8 cellular contexts compared by ENCODE assay signal in genomic region chr13:43804461-43805070, GRCh38. TPM values are rescaled to one million over a fixed set of nuclear protein-coding genes. Genes with fewer than 3 reads are reported as not detected.
DNase-seq lines count a peak whose midpoint lies in the region; ATAC-seq, FAIRE-seq and TF ChIP-seq lines count a peak whose summit lies in the region.

No MANE protein-coding gene starts in this region.

- FAIRE-seq in H1 (lab: Jason Lieb, UNC): no peak

- H3K4ac ChIP-seq in H1 (replicated peaks; ENCODE audit: insufficient read length, low read depth, low read length): no peak overlapping the region

- CTCF ChIA-PET in H1 (lab: Charles Lee; ENCODE audit: partially characterized antibody): interaction anchor here (0.6 to 3.1 kb wide), 19 partner anchors 8 to 928 kb away, joined by 3 to 28 read pairs (median 3); partner anchors contain the start of gene ENOX1

- no peak overlapping the region for H2BK120ac ChIP-seq in H1 (replicated peaks; ENCODE audit: low read depth, low read length)

- no peaks in the 10 kb centered on the region for H4K20me1 ChIP-seq in H1 (replicated peaks in 1 of 2; ENCODE audit: control insufficient read depth in 1 of 2, insufficient read depth in 2 of 2, low read length in 2 of 2)

- TF ChIP-seq CTCF in H1 (IDR thresholded peaks at IDR 0.05; ENCODE audit: control extremely low read depth in 1 of 3, insufficient read depth in 1 of 3, low read depth in 1 of 3, low read length in 3 of 3): peak in 2 of 3 experiments; percentile 12 to 36; a peak in 2 of 4 replicates

- H3K9ac ChIP-seq in H1 (replicated peaks in 1 of 4; ENCODE audit: extremely low read depth in 1 of 4, low read depth in 3 of 4, low read length in 3 of 4): no peak overlapping the region

- H3K18ac ChIP-seq in H1 (ENCODE audit: extremely low read depth, low read length): no peak overlapping the region

- no peak for TF ChIP-seq POLR2A in H1 (IDR thresholded peaks at IDR 0.05; ENCODE audit: control extremely low read depth in 1 of 2, low read depth in 2 of 2, low read length in 2 of 2)

- TF ChIP-seq RAD21 in H1 (IDR thresholded peaks at IDR 0.05 in 1 of 2, conservative IDR thresholded peaks at IDR 0.05 in 1 of 2; ENCODE audit: low read depth in 2 of 2, low read length in 2 of 2): peak; percentile 51 to 62

- H3K27ac ChIP-seq in H1 (ENCODE audit: low read depth, low read length): no peak overlapping the region

- H4K5ac ChIP-seq in H1 (ENCODE audit: insufficient read length, low read depth, low read length): no peak overlapping the region

- no peaks in the 10 kb centered on the region for H3K79me1 ChIP-seq in H1 (ENCODE audit: low read depth, low read length)

- TF ChIP-seq EP300 in H1 (IDR thresholded peaks at IDR 0.05; ENCODE audit: borderline replicate concordance in 1 of 2, low read depth in 2 of 2, low read length in 2 of 2): no peak

- DNase-seq in ELR (ENCODE audit: low read depth) (peak; percentile 82), LoVo (ENCODE audit: low spot score) (peak; percentile 56), RPMI8226 (peak; percentile 56), H1 (ENCODE audit: low read depth in 1 of 2, low spot score in 2 of 2) (no peak), mucosa of gallbladder (ENCODE audit: low spot score) (peak; percentile 34), ecto neural progenitor cell (ENCODE audit: low spot score) (no peak)

- H3K23ac ChIP-seq in H1 (ENCODE audit: insufficient read length): no peak overlapping the region

- ATAC-seq in GM21447 (IDR thresholded peaks at IDR 0.05; ENCODE audit: unreplicated experiment): no peak
- ATAC-seq in HG02642 (IDR thresholded peaks at IDR 0.05; ENCODE audit: poor library complexity, unreplicated experiment): no peak

- peaks cover 6 to 10% (median 8%) of the 10 kb centered on the region in 4 experiments; a peak in 6 of 7 replicates for H3K4me1 ChIP-seq in H1 (replicated peaks in 1 of 4; ENCODE audit: control insufficient read depth in 3 of 4, insufficient read depth in 4 of 4, low read length in 3 of 4)

- no peak overlapping the region for H3K56ac ChIP-seq in H1 (replicated peaks; ENCODE audit: insufficient read length, low read depth, low read length)

- no peak overlapping the region for H2BK15ac ChIP-seq in H1 (ENCODE audit: low read length)

- no peak overlapping the region for H3K4me3 ChIP-seq in H1 (ENCODE audit: extremely low read depth in 1 of 4, insufficient read depth in 2 of 4, low read depth in 3 of 4, low read length in 4 of 4)

- H2BK5ac ChIP-seq in H1 (ENCODE audit: low read depth, low read length): peak overlapping the region; percentile 55; the same call in 1 of the 2 replicates

- H2BK20ac ChIP-seq in H1 (ENCODE audit: low read length): no peak overlapping the region

- no peaks in the 10 kb centered on the region for H3K23me2 ChIP-seq in H1 (ENCODE audit: low read depth, low read length)

- no peak overlapping the region for H4K91ac ChIP-seq in H1 (replicated peaks; ENCODE audit: insufficient read length, low read length)

- 23% methylated on average over 5 of the region's 5 CpGs; no CpG with 5 or more reads in 1 of the 2 experiments for WGBS in H1 (ENCODE audit: extremely low coverage in 1 of 2, insufficient coverage in 1 of 2, insufficient read length in 1 of 2, insufficient replicate concordance in 2 of 2, low coverage in 1 of 2, low lambda C conversion rate in 2 of 2, missing lambda C conversion rate in 1 of 2), 2 experiments

- 0 out of 2 replicates have a peak overlapping the region, but pooled peaks have one; percentile 64 for H2BK12ac ChIP-seq in H1 (ENCODE audit: low read depth, low read length)

- H2AK5ac ChIP-seq in H1 (ENCODE audit: low read depth, low read length): no peak overlapping the region

- peak overlapping the region; percentile 68; the same call in 1 of the 2 replicates for H2AFZ ChIP-seq in H1 (ENCODE audit: low read length)

- 0 out of 4 replicates have a peak overlapping the region, but pooled peaks of 1 of the 2 experiments have one; percentile 59 for H3K4me2 ChIP-seq in H1 (ENCODE audit: insufficient read depth in 1 of 2, low read depth in 2 of 2, low read length in 2 of 2)

- no peak overlapping the region for H3K14ac ChIP-seq in H1 (ENCODE audit: insufficient read length)

- POLR2A ChIA-PET in H1 (lab: Charles Lee; ENCODE audit: partially characterized antibody): interaction anchor here (0.7 to 1.9 kb wide), 2 partner anchors 19 to 941 kb away, joined by 5 to 6 read pairs; no protein-coding TSS in a partner anchor

- H3K36me3 ChIP-seq in H1 (ENCODE audit: control insufficient read depth in 2 of 4, insufficient read depth in 4 of 4, low read length in 3 of 4): no peaks in the 10 kb centered on the region

- no peaks in the 10 kb centered on the region for H3K9me3 ChIP-seq in H1 (ENCODE audit: insufficient read depth in 2 of 2, low read depth in 1 of 2, low read length in 1 of 2)

- H3K27me3 ChIP-seq in H1 (replicated peaks in 1 of 4; ENCODE audit: control insufficient read depth in 3 of 4, extremely low read depth in 1 of 4, insufficient read depth in 3 of 4, low read length in 3 of 4): no peaks in the 10 kb centered on the region

- H4K8ac ChIP-seq in H1 (ENCODE audit: extremely low read depth, insufficient read depth, low read length): no peak overlapping the region

- H3K79me2 ChIP-seq in H1 (ENCODE audit: control insufficient read depth in 1 of 2, insufficient read depth in 2 of 2, low read length in 2 of 2): no peaks in the 10 kb centered on the region

TF ChIP-seq in H1, 55 proteins besides CTCF, POLR2A, EP300 and RAD21:
- TF ChIP-seq SP2 (IDR thresholded peaks at IDR 0.05; ENCODE audit: low read length): 0 out of 2 replicates have a peak, but pooled peaks have one; percentile 8
- TF ChIP-seq YY1 (IDR thresholded peaks at IDR 0.05; ENCODE audit: low read depth, low read length): no peak
TF ChIP-seq in H1: peak in this region for 1.

RNA-seq across cellular contexts. Expression of gene ENOX1, which starts 17.8 kb away (rescaled TPM):
- 0.37 and 0.61 TPM in 2 replicates for total RNA-seq in H1 (2021; fragmentation: NEBNext Ultra II Directional; extraction: Animal tissue kit (Norgen Biotek cat#: 25700))
- polyA plus RNA-seq in H1 (2011; rRNA removed): 0.23 and 0.28 TPM in 2 replicates
- polyA plus RNA-seq in H1 (2011; cell fraction: cytosol; rRNA removed): 0.31 TPM
- 0.30 TPM for polyA plus RNA-seq in H1 (2011; cell fraction: nucleus; rRNA removed)
- polyA plus RNA-seq in H1 (2012, experiment 1 of 2): 0.24 to 0.94 TPM (median 0.33 TPM) in 4 replicates
- 0.08 TPM for polyA plus RNA-seq in H1 (2012, experiment 2 of 2)
- 0.20 TPM for polyA plus RNA-seq in H1 (2013, experiment 1 of 2)
- polyA plus RNA-seq in H1 (2013, experiment 2 of 2): 0.24 TPM
- polyA minus RNA-seq in H1 (2011; rRNA and poly(A)+ RNA removed): 0.41 and 0.47 TPM in 2 replicates
- polyA minus RNA-seq in H1 (2011; cell fraction: cytosol; rRNA and poly(A)+ RNA removed): 0.37 TPM
- 2.2 TPM for polyA minus RNA-seq in H1 (2011; cell fraction: nucleus; rRNA and poly(A)+ RNA removed)
- total RNA-seq in mucosa of gallbladder: 2.0 TPM

Comparison
In these comparisons a context has a peak if more than half of its experiments do, and no peak if none do; other contexts are left out.
1. DNase-seq: peak in ELR (single experiment), LoVo (single experiment), RPMI8226 (single experiment) and mucosa of gallbladder (single experiment); none in H1 (0 of 2) and ecto neural progenitor cell (single experiment).